Comparison of ENCODE assay signal across 9 cellular contexts in the genomic region with DNA sequence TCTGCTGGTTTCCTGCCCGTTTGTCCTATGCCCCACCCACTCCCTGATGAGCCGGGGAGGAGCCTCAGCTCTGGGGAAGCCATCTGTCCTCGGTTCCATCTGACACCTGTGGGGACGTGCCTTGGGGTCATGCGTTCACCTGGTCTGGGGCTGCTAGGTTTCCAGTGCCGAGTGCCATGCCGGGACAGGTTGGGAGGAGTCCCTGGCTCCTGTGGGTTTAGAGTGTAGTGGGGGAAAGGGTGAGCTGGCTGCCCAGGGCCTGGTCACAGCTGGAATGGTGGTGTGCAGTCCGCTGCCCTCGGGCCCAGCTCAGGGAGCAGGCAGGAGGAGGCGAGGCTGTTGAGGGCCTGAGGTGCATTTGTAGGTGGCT.
A peak's percentile ranks its signal among the peaks of the same experiment; 100 is the strongest.
DNase-seq lines count a peak whose midpoint lies in the region; ATAC-seq and TF ChIP-seq lines count a peak whose summit lies in the region.
"Had no signal": no experiment of that assay in that cellular context is flagged by ENCODE, and none has a peak within 500 bp of the region (broad histone marks: within the 10 kb centered on the region; RNA-seq: fewer than 3 reads in every experiment).

No MANE protein-coding gene starts in this region.

- H3K9ac ChIP-seq in MM.1S (ENCODE audit: low read length): peak overlapping the region; percentile 67; the same call in 1 of the 2 replicates

- H4K20me1 ChIP-seq in MM.1S (ENCODE audit: insufficient read depth, low read length): peaks cover 22% of the 10 kb centered on the region

- H3K79me2 ChIP-seq in MM.1S (ENCODE audit: low read length): peaks cover 68% of the 10 kb centered on the region

- no peak for TF ChIP-seq CTCF in MM.1S (IDR thresholded peaks at IDR 0.05; ENCODE audit: low read length)

- H3K4me2 ChIP-seq in MM.1S (ENCODE audit: low read depth, low read length): peak overlapping the region; percentile 92

- no peaks in the 10 kb centered on the region for H3K9me2 ChIP-seq in MM.1S (replicated peaks; ENCODE audit: insufficient read depth, low read length)

- H3K27ac ChIP-seq in MM.1S (ENCODE audit: low read length): no peak overlapping the region
- H3K27ac ChIP-seq: SJSA1 had no signal

- no peak overlapping the region for H2AFZ ChIP-seq in MM.1S (ENCODE audit: low read length)

- DNase-seq in DMS79 (lab: John Stamatoyannopoulos, UW) (peak; percentile 30), MM.1S (peak; percentile 67), iPS DF 19.7 (ENCODE audit: low read depth, low spot score) (peak; percentile 35), ACHN (no peak), RKO (ENCODE audit: low spot score) (no peak)
- DNase-seq in activated naive CD4-positive, alpha-beta T cell treated with anti-CD3 and anti-CD28 coated beads, Interleukin-2, amount 50 U/mL, for 16 hours: peak; percentile 39
- DNase-seq in stimulated activated CD4-positive, alpha-beta T cell treated with anti-CD3 and anti-CD28 coated beads, Interleukin-4, amount 100 ng/mL, for 24 hours: peak; percentile 22

- in situ Hi-C loops in ACHN (cut with HindIII; ENCODE audit: low pct_ligation_motif_present, low pct_unique_long_range_greater_than_20kb, low sequenced_read_pairs): no loop called here

- H3K27me3 ChIP-seq in MM.1S (replicated peaks; ENCODE audit: insufficient read depth, low read length): no peaks in the 10 kb centered on the region
- H3K27me3 ChIP-seq: SJSA1 had no signal

- peak overlapping the region; percentile 68 for H3K4me3 ChIP-seq in MM.1S (ENCODE audit: low read length)

- peaks cover 2% of the 10 kb centered on the region; the same call in 1 of the 2 replicates for H3K36me3 ChIP-seq in MM.1S (replicated peaks; ENCODE audit: insufficient read depth, low read length)
- H3K36me3 ChIP-seq: SJSA1 had no signal

- ATAC-seq in GM21717 (IDR thresholded peaks at IDR 0.05; ENCODE audit: unreplicated experiment): no peak

- no peaks in the 10 kb centered on the region for H3K9me3 ChIP-seq in MM.1S (replicated peaks; ENCODE audit: insufficient read depth, low read length)
- H3K9me3 ChIP-seq: SJSA1 had no signal

- peaks cover 4% of the 10 kb centered on the region; the same call in 1 of the 2 replicates for H3K4me1 ChIP-seq in MM.1S (ENCODE audit: low read length)

- H3F3A ChIP-seq in MM.1S (ENCODE audit: insufficient read depth, low read length): peaks cover 14% of the 10 kb centered on the region

Comparison
In these comparisons a context has a peak if more than half of its experiments do, and no peak if none do; other contexts are left out.
1. DNase-seq: peak in DMS79 (single experiment), MM.1S (single experiment), activated naive CD4-positive, alpha-beta T cell treated with anti-CD3 and anti-CD28 coated beads, Interleukin-2, amount 50 U/mL, for 16 hours (single experiment), iPS DF 19.7 (single experiment) and stimulated activated CD4-positive, alpha-beta T cell treated with anti-CD3 and anti-CD28 coated beads, Interleukin-4, amount 100 ng/mL, for 24 hours (single experiment); none in ACHN (single experiment) and RKO (single experiment).